ENCODE assay signal across 9 cellular contexts in the genomic region with DNA sequence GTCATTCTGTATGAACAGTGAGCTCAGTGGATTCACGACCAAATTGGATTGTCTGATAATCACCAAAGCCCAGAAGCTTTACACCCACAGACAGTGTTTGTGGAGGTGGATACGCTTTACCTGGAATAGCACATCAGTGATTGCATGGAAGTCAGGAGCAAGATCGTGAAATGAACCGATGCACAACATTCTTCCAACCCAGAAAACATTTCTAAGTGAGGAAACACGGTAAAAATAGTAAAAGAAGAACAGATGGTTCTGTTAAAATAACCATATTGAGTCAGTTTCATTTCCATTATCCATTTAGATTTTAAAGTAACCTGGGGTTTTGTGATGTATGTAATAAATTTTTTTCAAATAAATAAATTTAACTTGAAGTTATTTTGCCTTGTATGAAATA.
"Had no signal": no experiment of that assay in that cellular context is flagged by ENCODE, and none has a peak within 500 bp of the region (broad histone marks: within the 10 kb centered on the region; RNA-seq: fewer than 3 reads in every experiment).

No MANE protein-coding gene starts in this region.

- DNase-seq: GM23248, GOT3, H7, HFFc6, KBM-7 had no signal

- H3K27ac ChIP-seq: GM23248, HL-60 had no signal

- ATAC-seq: HCT116, HepG2 had no signal

- H3K4me3 ChIP-seq: GM23248, HAP-1 had no signal

- H3K9me3 ChIP-seq: HAP-1 had no signal

- H3K4me1 ChIP-seq: HAP-1 had no signal

- H3K36me3 ChIP-seq: HAP-1 had no signal
